Comparison of ENCODE assay signal across 13 cellular contexts in the genomic region with DNA sequence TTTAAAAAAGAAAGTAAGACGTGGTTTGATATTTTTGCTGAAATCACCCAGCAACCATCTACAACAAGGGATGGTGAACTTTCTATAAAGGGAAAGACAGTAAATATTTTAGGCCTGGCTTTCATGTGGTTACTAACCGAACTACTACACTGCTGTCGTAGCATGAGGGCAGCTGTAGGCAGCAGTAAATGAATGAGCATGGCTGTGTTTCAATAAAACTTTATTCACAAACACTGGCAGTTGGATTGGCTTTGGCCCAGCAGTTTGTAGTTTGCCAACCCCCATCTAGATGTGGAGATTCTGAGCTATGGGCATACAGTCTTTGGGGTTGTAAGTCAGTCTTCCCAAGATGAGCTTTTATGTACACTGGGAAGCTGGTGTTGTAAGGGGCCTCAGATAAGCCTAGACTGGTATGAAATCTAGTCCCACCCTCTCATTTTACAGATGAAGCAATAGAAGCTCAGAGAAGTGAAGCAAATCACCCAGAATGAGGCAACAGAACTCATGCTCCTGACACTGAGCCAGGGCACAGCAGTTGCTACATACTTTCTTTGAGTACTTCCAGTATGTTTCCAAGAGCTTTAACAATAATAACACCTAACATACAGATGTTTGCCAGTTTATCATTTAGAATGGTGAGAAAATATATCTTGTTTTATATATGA.
DNase-seq lines count a peak whose midpoint lies in the region; ATAC-seq and TF ChIP-seq lines count a peak whose summit lies in the region.
"Had no signal": no experiment of that assay in that cellular context is flagged by ENCODE, and none has a peak within 500 bp of the region (broad histone marks: within the 10 kb centered on the region; RNA-seq: fewer than 3 reads in every experiment).

No MANE protein-coding gene starts in this region.

- no peak overlapping the region for H3K4me3 ChIP-seq in esophagus squamous epithelium
- H3K4me3 ChIP-seq in muscle layer of duodenum (ENCODE audit: low read depth in 1 of 2, low read length in 2 of 2), result no peak overlapping the region

- intact Hi-C loops in esophagus squamous epithelium (cut with DNase I), result no loop called here

- H3K27me3 ChIP-seq in esophagus squamous epithelium, result no peaks in the 10 kb centered on the region
- H3K27me3 ChIP-seq in muscle layer of duodenum (ENCODE audit: low read depth, low read length), result no peaks in the 10 kb centered on the region
- H3K27me3 ChIP-seq: foreskin keratinocyte had no signal

- no peak for TF ChIP-seq POLR2A in esophagus squamous epithelium (IDR thresholded peaks at IDR 0.05)

- no peaks in the 10 kb centered on the region for H3K36me3 ChIP-seq in esophagus squamous epithelium
- no peaks in the 10 kb centered on the region for H3K36me3 ChIP-seq in muscle layer of duodenum (ENCODE audit: control insufficient read depth in 1 of 2, insufficient read depth in 2 of 2, low read length in 2 of 2)
- H3K36me3 ChIP-seq: WERI-Rb-1 had no signal

- DNase-seq in SIG-M5 treated with dmso at 0.1 percent for 504 hours (lab: John Stamatoyannopoulos, UW; ENCODE audit: unreplicated experiment) (peak; percentile 15), SIG-M5 (lab: John Stamatoyannopoulos, UW) (no peak), esophagus squamous epithelium (lab: John Stamatoyannopoulos, UW) (no peak), NCI-H1417 (lab: John Stamatoyannopoulos, UW) (no peak), AML-193 (lab: John Stamatoyannopoulos, UW) (no peak)
- DNase-seq: activated naive CD4-positive, alpha-beta T cell; NCI-H1092; nephron progenitor cell; WERI-Rb-1 had no signal

- H3K9me3 ChIP-seq in esophagus squamous epithelium (no peaks in the 10 kb centered on the region), muscle layer of duodenum (ENCODE audit: control insufficient read depth in 1 of 2, low read length in 2 of 2) (peaks cover 0 to 4% of the 10 kb centered on the region in 2 donors)

- H3K4me1 ChIP-seq in esophagus squamous epithelium (peaks cover 8 to 61% (median 28%) of the 10 kb centered on the region in 3 donors), muscle layer of duodenum (ENCODE audit: control insufficient read depth in 1 of 2, insufficient read depth in 2 of 2, low read length in 2 of 2) (peaks cover 3 to 29% of the 10 kb centered on the region in 2 donors)
- H3K4me1 ChIP-seq: foreskin keratinocyte had no signal

- ATAC-seq in GM18861 (IDR thresholded peaks at IDR 0.05; ENCODE audit: unreplicated experiment), result no peak
- no peak for ATAC-seq in HG03378 (IDR thresholded peaks at IDR 0.05; ENCODE audit: unreplicated experiment)
- ATAC-seq: foreskin keratinocyte had no signal

- 69 to 84% methylated on average over 3 of the region's 3 CpGs for WGBS in esophagus squamous epithelium, 2 donors

- peak overlapping the region; percentile 39 to 83 (median 63) for H3K27ac ChIP-seq in esophagus squamous epithelium
- peak overlapping the region; percentile 66 for H3K27ac ChIP-seq in muscle layer of duodenum (ENCODE audit: low read length)
- H3K27ac ChIP-seq: foreskin keratinocyte, WERI-Rb-1 had no signal

- no peak for TF ChIP-seq CTCF in esophagus squamous epithelium (IDR thresholded peaks at IDR 0.05)
